In genomic region chr6:26264547-26264946, GRCh38 we compare ENCODE assay signal across 34 cellular contexts.
"Had no signal": no experiment of that assay in that cellular context is flagged by ENCODE, and none has a peak within 500 bp of the region (broad histone marks: within the 10 kb centered on the region; RNA-seq: fewer than 3 reads in every experiment).

No MANE protein-coding gene starts in this region.

- H3K4me3 Mint-ChIP-seq: activated CD4-positive, alpha-beta memory T cell treated with anti-CD3 and anti-CD28 coated beads, Interleukin-2, amount 10 ng/mL, durations not matched to agents 7 days and 5 days; activated CD8-positive, alpha-beta memory T cell treated with anti-CD3 and anti-CD28 coated beads, Interleukin-2, amount 10 ng/mL, durations not matched to agents 7 days and 5 days; activated naive CD4-positive, alpha-beta T cell treated with anti-CD3 and anti-CD28 coated beads, Interleukin-2, amount 50 U/mL, for 24 hours; activated naive CD8-positive, alpha-beta T cell treated with anti-CD3 and anti-CD28 coated beads, Interleukin-2, amount 10 ng/mL, durations not matched to agents 7 days and 5 days had no signal

- H3K36me3 ChIP-seq: breast epithelium, MG63 had no signal

- ATAC-seq: activated CD8-positive, alpha-beta memory T cell treated with anti-CD3 and anti-CD28 coated beads, Interleukin-2, amount 10 ng/mL, durations not matched to agents 7 days and 5 days; body of pancreas; Right ventricle myocardium inferior had no signal

- H3K9me3 ChIP-seq: body of pancreas, breast epithelium, MG63 had no signal

- H3K27me3 ChIP-seq: body of pancreas, MG63 had no signal

- H3K4me1 ChIP-seq: breast epithelium had no signal

- DNase-seq: activated CD4-positive, alpha-beta memory T cell treated with anti-CD3 and anti-CD28 coated beads, Interleukin-2, amount 10 ng/mL, durations not matched to agents 7 days and 5 days; activated CD4-positive, alpha-beta T cell treated with anti-CD3 and anti-CD28 coated beads for 1 hour; activated CD4-positive, alpha-beta T cell treated with anti-CD3 and anti-CD28 coated beads for 48 hours; activated CD4-positive, CD25-positive, alpha-beta regulatory T cell; activated CD8-positive, alpha-beta memory T cell treated with anti-CD3 and anti-CD28 coated beads for 24 hours; activated CD8-positive, alpha-beta memory T cell treated with anti-CD3 and anti-CD28 coated beads, Interleukin-2, amount 10 ng/mL, durations not matched to agents 7 days and 5 days; activated CD8-positive, alpha-beta memory T cell treated with anti-CD3 and anti-CD28 coated beads, Interleukin-2, amount 50 U/mL, for 48 hours; activated gamma-delta T cell; activated naive CD4-positive, alpha-beta T cell treated with Interleukin-2 at 50 U/mL for 16 hours; activated naive CD8-positive, alpha-beta T cell treated with anti-CD3 and anti-CD28 coated beads, Interleukin-2, amount 10 ng/mL, durations not matched to agents 7 days and 5 days; body of pancreas; Karpas-422; MG63; NCI-H1048; NCI-H1105 treated with DMSO at 0.1 percent for 48 hours; NCI-H1436; NCI-H187; NCI-H2029 treated with DMSO at 0.1 percent for 48 hours; NCI-H2107; NCI-H2171; NCI-H510A; NCI-H526; PC-9; SIG-M5; SW 1271; T-helper 1 cell; T-helper 2 cell; T-helper 9 cell had no signal

- H3K27ac ChIP-seq: body of pancreas, breast epithelium, PC-9, RWPE1, VCaP had no signal

- H3K9me3 Mint-ChIP-seq: activated CD4-positive, alpha-beta memory T cell treated with anti-CD3 and anti-CD28 coated beads, Interleukin-2, amount 10 ng/mL, durations not matched to agents 7 days and 5 days; activated naive CD4-positive, alpha-beta T cell treated with anti-CD3 and anti-CD28 coated beads, Interleukin-2, amount 50 U/mL, for 24 hours; activated naive CD8-positive, alpha-beta T cell treated with anti-CD3 and anti-CD28 coated beads, Interleukin-2, amount 10 ng/mL, durations not matched to agents 7 days and 5 days; activated T-helper 2 cell treated with anti-CD3 and anti-CD28 coated beads, Interferon-gamma antibody, Interleukin-2, Interleukin-4, amounts not matched to agents 10 μg/mL and 5 μg/mL and 100 μg/mL, durations not matched to agents 14 hours and 24 hours and 36 hours had no signal

- H3K4me2 ChIP-seq: PC-9 had no signal

- H3K27me3 Mint-ChIP-seq: activated CD4-positive, alpha-beta memory T cell treated with anti-CD3 and anti-CD28 coated beads, Interleukin-2, amount 10 ng/mL, durations not matched to agents 7 days and 5 days; activated CD8-positive, alpha-beta memory T cell treated with anti-CD3 and anti-CD28 coated beads, Interleukin-2, amount 10 ng/mL, durations not matched to agents 7 days and 5 days; activated naive CD4-positive, alpha-beta T cell treated with anti-CD3 and anti-CD28 coated beads, Interleukin-2, amount 50 U/mL, for 24 hours had no signal

- H3K4me1 Mint-ChIP-seq: activated naive CD4-positive, alpha-beta T cell treated with anti-CD3 and anti-CD28 coated beads, Interleukin-2, amount 50 U/mL, for 24 hours had no signal

- H2AFZ ChIP-seq: PC-9 had no signal

- H3K4me3 ChIP-seq: body of pancreas, breast epithelium, MG63, PC-9 had no signal

- H3K36me3 Mint-ChIP-seq: activated CD8-positive, alpha-beta memory T cell treated with anti-CD3 and anti-CD28 coated beads, Interleukin-2, amount 10 ng/mL, durations not matched to agents 7 days and 5 days; activated naive CD4-positive, alpha-beta T cell treated with anti-CD3 and anti-CD28 coated beads, Interleukin-2, amount 50 U/mL, for 24 hours had no signal

- H3K27ac Mint-ChIP-seq: activated CD4-positive, alpha-beta memory T cell treated with anti-CD3 and anti-CD28 coated beads, Interleukin-2, amount 10 ng/mL, durations not matched to agents 7 days and 5 days; activated CD8-positive, alpha-beta memory T cell treated with anti-CD3 and anti-CD28 coated beads, Interleukin-2, amount 10 ng/mL, durations not matched to agents 7 days and 5 days; activated naive CD4-positive, alpha-beta T cell treated with anti-CD3 and anti-CD28 coated beads, Interleukin-2, amount 50 U/mL, for 24 hours; activated naive CD8-positive, alpha-beta T cell treated with anti-CD3 and anti-CD28 coated beads, Interleukin-2, amount 10 ng/mL, durations not matched to agents 7 days and 5 days; activated T-helper 2 cell treated with anti-CD3 and anti-CD28 coated beads, Interferon-gamma antibody, Interleukin-2, Interleukin-4, amounts not matched to agents 10 μg/mL and 5 μg/mL and 100 μg/mL, durations not matched to agents 14 hours and 24 hours and 36 hours had no signal
